ENCODE assay signal across 23 cellular contexts in the genomic region with DNA sequence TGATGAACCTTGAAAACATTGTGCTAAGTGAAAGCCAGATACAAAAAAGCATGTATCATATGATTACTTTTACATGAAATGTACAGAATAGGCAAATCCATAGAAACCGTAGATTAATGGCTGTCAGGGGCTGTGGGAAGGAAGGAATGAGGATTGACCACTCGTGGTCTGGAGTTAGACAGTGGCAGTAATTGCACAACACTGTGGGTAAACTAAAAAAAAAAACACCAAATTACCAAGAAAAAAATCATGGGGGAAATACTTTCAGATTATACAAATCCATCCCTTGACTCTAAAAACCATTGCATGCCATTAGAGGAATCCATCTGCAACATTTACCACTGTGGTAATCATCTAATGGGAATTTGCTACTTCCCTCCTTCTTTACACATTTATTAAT.
DNase-seq lines count a peak whose midpoint lies in the region; TF ChIP-seq lines count a peak whose summit lies in the region.
"Had no signal": no experiment of that assay in that cellular context is flagged by ENCODE, and none has a peak within 500 bp of the region (broad histone marks: within the 10 kb centered on the region; RNA-seq: fewer than 3 reads in every experiment).

No MANE protein-coding gene starts in this region.

- H3K9me3 ChIP-seq in adipocyte (ENCODE audit: control insufficient read depth, low read length) = no peaks in the 10 kb centered on the region
- H3K9me3 ChIP-seq: gastrocnemius medialis, SJSA1, upper lobe of right lung had no signal

- H3K27me3 ChIP-seq in adipocyte (replicated peaks; ENCODE audit: control insufficient read depth, insufficient read depth, low read length) = no peaks in the 10 kb centered on the region
- H3K27me3 ChIP-seq: gastrocnemius medialis, SJSA1, upper lobe of right lung had no signal

- H3K36me3 ChIP-seq in adipocyte (ENCODE audit: control insufficient read depth, insufficient read depth, low read length, severe bottlenecking) = no peaks in the 10 kb centered on the region
- H3K36me3 ChIP-seq: gastrocnemius medialis, SJSA1, upper lobe of right lung had no signal

- POLR2A ChIA-PET in AG04449 (lab: Yijun Ruan, JAX) = no interaction called here

- TF ChIP-seq CTCF in AG04449 (IDR thresholded peaks at IDR 0.05; ENCODE audit: insufficient read depth, low read length, missing control alignments) (no peak), fibroblast of villous mesenchyme (IDR thresholded peaks at IDR 0.05; ENCODE audit: insufficient read depth, low read depth, low read length) (no peak)

- intact Hi-C loops in posterior vena cava (cut with DNase I) = no loop called here

- DNase-seq in AG04449 (ENCODE audit: low read depth, low spot score) (peak; percentile 34), HCEC 1CT (peak; percentile 18), adipocyte (ENCODE audit: low read depth) (peak; percentile 43), fibroblast of villous mesenchyme (ENCODE audit: low read depth) (peak; percentile 83), SW480 (ENCODE audit: low spot score) (no peak), DMS79 treated with DMSO at 0.1 percent for 48 hours (lab: John Stamatoyannopoulos, UW) (no peak), posterior vena cava (ENCODE audit: low spot score) (no peak)
- DNase-seq in stimulated activated naive CD4-positive, alpha-beta T cell treated with Interleukin-2 at 50 U/mL for 16 hours (lab: John Stamatoyannopoulos, UW) = no peak
- DNase-seq: activated CD4-positive, alpha-beta T cell treated with anti-CD3 and anti-CD28 coated beads, Interleukin-2, amount 50 U/mL, for 48 hours; activated naive CD4-positive, alpha-beta T cell treated with anti-CD3 and anti-CD28 coated beads for 36 hours; activated T-cell treated with anti-CD3 and anti-CD28 coated beads, Interleukin-2, amount 50 U/mL, for 1 hour; aorta; CD4-positive, CD25-positive, alpha-beta regulatory T cell; DMS153; gastrocnemius medialis; kidney glomerular epithelial cell; NCI-H1417; NCI-H524 treated with DMSO at 0.1 percent for 48 hours; nephron progenitor cell; stimulated activated CD4-positive, alpha-beta T cell treated with anti-CD3 and anti-CD28 coated beads, Interleukin-4, amount 100 ng/mL, for 24 hours; T-helper 2 cell; upper lobe of right lung had no signal

- H3K4me3 ChIP-seq in AG04449 (ENCODE audit: low read depth, low read length) (no peak overlapping the region), adipocyte (ENCODE audit: low read length) (no peak overlapping the region), fibroblast of villous mesenchyme (ENCODE audit: low read depth, low read length) (no peak overlapping the region)
- H3K4me3 ChIP-seq: gastrocnemius medialis, SJSA1, upper lobe of right lung had no signal

- peaks cover 33% of the 10 kb centered on the region for H3K4me1 ChIP-seq in adipocyte (ENCODE audit: control insufficient read depth, insufficient read depth, low read length)

- no peak overlapping the region for H3K9ac ChIP-seq in adipocyte (ENCODE audit: low read length)

- CTCF ChIA-PET in AG04449 (lab: Yijun Ruan, JAX) = no interaction called here

Comparison
In these comparisons a context has a peak if more than half of its experiments do, and no peak if none do; other contexts are left out.
1. DNase-seq: peak in AG04449 (single experiment), HCEC 1CT (single experiment), adipocyte (single experiment) and fibroblast of villous mesenchyme (single experiment); none in SW480 (single experiment), DMS79 treated with DMSO at 0.1 percent for 48 hours (single experiment), stimulated activated naive CD4-positive, alpha-beta T cell treated with Interleukin-2 at 50 U/mL for 16 hours (single experiment) and posterior vena cava (single experiment).